35 cellular contexts compared by ENCODE assay signal in the genomic region with DNA sequence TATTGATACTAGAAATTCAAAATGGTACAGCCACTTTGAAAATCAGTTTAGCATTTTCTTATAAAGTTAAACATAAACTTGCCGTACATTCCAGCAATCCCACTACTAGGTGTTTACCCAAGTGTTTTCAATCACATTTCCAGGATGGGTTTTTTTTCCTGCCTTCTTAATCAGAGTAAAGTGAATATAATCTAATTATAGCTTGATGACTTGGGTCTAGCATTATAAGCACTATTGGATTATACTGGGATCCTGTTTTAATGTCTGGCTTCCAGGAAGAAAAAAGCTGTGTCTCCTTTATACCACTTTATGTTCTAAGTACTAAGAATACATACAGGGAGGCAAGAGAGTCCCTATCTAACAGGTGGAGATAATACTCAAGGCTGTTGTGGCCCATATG.
"Had no signal": no experiment of that assay in that cellular context is flagged by ENCODE, and none has a peak within 500 bp of the region (broad histone marks: within the 10 kb centered on the region; RNA-seq: fewer than 3 reads in every experiment).

No MANE protein-coding gene starts in this region.

- H3K36me3 Mint-ChIP-seq: activated naive CD4-positive, alpha-beta T cell treated with anti-CD3 and anti-CD28 coated beads, Interleukin-2, amount 50 U/mL, for 24 hours; activated naive CD8-positive, alpha-beta T cell treated with anti-CD3 and anti-CD28 coated beads, Interleukin-2, amount 10 ng/mL, durations not matched to agents 7 days and 5 days; T-cell had no signal

- H3K27ac ChIP-seq: ascending aorta, body of pancreas, SJCRH30, SK-N-MC, VCaP had no signal

- H3K27me3 Mint-ChIP-seq: activated B cell treated with CpG ODN at 0.5 μM for 24 hours, T-helper 17 cell had no signal

- DNase-seq: activated B cell treated with CpG ODN at 0.5 μM for 24 hours; activated CD4-positive, alpha-beta T cell treated with anti-CD3 and anti-CD28 coated beads for 4 hours; activated CD4-positive, alpha-beta T cell treated with anti-CD3 and anti-CD28 coated beads, Interleukin-2, amount 50 U/mL, for 1 hour; activated CD4-positive, CD25-positive, alpha-beta regulatory T cell treated with anti-CD3 and anti-CD28 coated beads, Interleukin-2, amount 50 U/mL, for 72 hours; activated CD8-positive, alpha-beta T cell treated with anti-CD3 and anti-CD28 coated beads, Interleukin-2, amount 10 ng/mL, durations not matched to agents 7 days and 5 days; activated gamma-delta T cell; activated naive CD4-positive, alpha-beta T cell treated with Interleukin-2 at 50 U/mL for 16 hours; activated naive CD8-positive, alpha-beta T cell treated with anti-CD3 and anti-CD28 coated beads, Interleukin-2, amount 10 ng/mL, durations not matched to agents 7 days and 5 days; activated T-cell treated with anti-CD3 and anti-CD28 coated beads, Interleukin-2, amount 50 U/mL, for 24 hours; amygdala; body of pancreas; KG1; MM.1S; MV-4-11; NCI-H1092 treated with DMSO at 0.1 percent for 48 hours; NCI-H1417; NCI-H146; NCI-H187; NCI-H2029 treated with DMSO at 0.1 percent for 48 hours; NCI-H2107; NCI-H226; NCI-H446 treated with DMSO at 0.1 percent for 48 hours; NCI-H774; SHP77; SJCRH30; T-cell; T-helper 17 cell; T-helper 9 cell had no signal

- ATAC-seq: activated CD8-positive, alpha-beta T cell treated with anti-CD3 and anti-CD28 coated beads, Interleukin-2, amount 10 ng/mL, durations not matched to agents 7 days and 5 days; body of pancreas; Panc1; T-cell; T-helper 17 cell had no signal

- H3K9me3 Mint-ChIP-seq: activated B cell treated with CpG ODN at 0.5 μM for 24 hours; activated naive CD4-positive, alpha-beta T cell treated with anti-CD3 and anti-CD28 coated beads, Interleukin-2, amount 50 U/mL, for 24 hours; activated naive CD8-positive, alpha-beta T cell treated with anti-CD3 and anti-CD28 coated beads, Interleukin-2, amount 10 ng/mL, durations not matched to agents 7 days and 5 days; activated T-cell treated with anti-CD3 and anti-CD28 coated beads, Interleukin-2, amount 50 U/mL, for 24 hours; activated T-helper 2 cell treated with anti-CD3 and anti-CD28 coated beads, Interferon-gamma antibody, Interleukin-2, Interleukin-4, amounts not matched to agents 10 μg/mL and 5 μg/mL and 100 μg/mL, durations not matched to agents 14 hours and 24 hours and 36 hours; T-cell had no signal

- H3K36me3 ChIP-seq: ascending aorta, breast epithelium, SJCRH30 had no signal

- H3K4me1 Mint-ChIP-seq: activated B cell treated with CpG ODN at 0.5 μM for 24 hours; activated naive CD4-positive, alpha-beta T cell treated with anti-CD3 and anti-CD28 coated beads, Interleukin-2, amount 50 U/mL, for 24 hours; activated naive CD8-positive, alpha-beta T cell treated with anti-CD3 and anti-CD28 coated beads, Interleukin-2, amount 10 ng/mL, durations not matched to agents 7 days and 5 days; T-cell; T-helper 17 cell had no signal

- H3K9me3 ChIP-seq: ascending aorta, body of pancreas, breast epithelium, SJCRH30 had no signal

- H3K4me3 ChIP-seq: ascending aorta, body of pancreas, breast epithelium, SJCRH30, SK-N-MC had no signal

- H3K4me3 Mint-ChIP-seq: activated B cell treated with CpG ODN at 0.5 μM for 24 hours; activated CD8-positive, alpha-beta T cell treated with anti-CD3 and anti-CD28 coated beads, Interleukin-2, amount 10 ng/mL, durations not matched to agents 7 days and 5 days; activated naive CD4-positive, alpha-beta T cell treated with anti-CD3 and anti-CD28 coated beads, Interleukin-2, amount 50 U/mL, for 24 hours; activated naive CD8-positive, alpha-beta T cell treated with anti-CD3 and anti-CD28 coated beads, Interleukin-2, amount 10 ng/mL, durations not matched to agents 7 days and 5 days; activated T-cell treated with anti-CD3 and anti-CD28 coated beads, Interleukin-2, amount 50 U/mL, for 24 hours; T-cell; T-helper 17 cell had no signal

- H3K27me3 ChIP-seq: ascending aorta, body of pancreas, SJCRH30 had no signal

- H3K4me1 ChIP-seq: ascending aorta, breast epithelium had no signal

- H3K27ac Mint-ChIP-seq: activated B cell treated with CpG ODN at 0.5 μM for 24 hours; activated CD8-positive, alpha-beta T cell treated with anti-CD3 and anti-CD28 coated beads, Interleukin-2, amount 10 ng/mL, durations not matched to agents 7 days and 5 days; activated naive CD4-positive, alpha-beta T cell treated with anti-CD3 and anti-CD28 coated beads, Interleukin-2, amount 50 U/mL, for 24 hours; activated naive CD8-positive, alpha-beta T cell treated with anti-CD3 and anti-CD28 coated beads, Interleukin-2, amount 10 ng/mL, durations not matched to agents 7 days and 5 days; activated T-cell treated with anti-CD3 and anti-CD28 coated beads, Interleukin-2, amount 50 U/mL, for 24 hours; activated T-helper 2 cell treated with anti-CD3 and anti-CD28 coated beads, Interferon-gamma antibody, Interleukin-2, Interleukin-4, amounts not matched to agents 10 μg/mL and 5 μg/mL and 100 μg/mL, durations not matched to agents 14 hours and 24 hours and 36 hours; T-cell; T-helper 17 cell had no signal
